In the genomic region with DNA sequence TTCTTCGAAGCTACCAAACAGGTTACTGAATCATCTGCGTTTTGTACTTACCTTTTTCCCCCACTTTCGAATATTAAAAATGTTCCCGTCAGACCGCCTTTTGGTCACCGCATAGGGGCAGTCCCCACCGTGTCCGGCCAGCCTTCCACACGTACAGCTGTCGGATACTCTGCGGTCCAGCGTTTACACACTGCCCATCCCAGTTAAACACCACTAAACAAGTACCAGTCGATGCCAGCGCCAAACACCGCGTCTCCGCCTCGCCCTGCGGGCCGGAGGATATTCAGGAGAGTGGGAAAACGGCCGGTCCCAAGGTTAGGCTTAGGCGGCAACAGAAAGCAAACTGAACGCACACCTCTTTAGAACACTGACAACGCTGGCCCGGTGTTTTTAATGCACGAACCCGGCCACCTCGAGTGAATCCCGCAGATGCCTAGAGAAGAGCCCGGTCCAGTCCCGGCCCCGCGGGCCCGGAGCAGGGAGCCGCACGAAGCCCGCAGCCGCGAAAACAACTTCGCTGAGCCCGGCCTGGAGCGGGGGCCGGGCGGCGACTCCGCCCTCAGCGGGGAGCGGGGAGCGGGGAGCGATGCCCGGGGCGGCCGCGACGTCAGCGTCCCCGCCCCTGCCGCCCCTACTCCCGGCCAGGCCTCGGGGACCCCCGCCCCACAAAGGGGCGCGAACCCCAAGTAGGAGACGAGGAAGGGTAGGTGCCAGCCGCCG, we compare ENCODE assay signal across 1 cellular context.
TF ChIP-seq lines count a peak whose summit lies in the region.

No MANE protein-coding gene starts in this region.

TF ChIP-seq in GM12878, 131 proteins besides CTCF, POLR2A, EP300 and RAD21:
- TF ChIP-seq RUNX3 (IDR thresholded peaks at IDR 0.05; ENCODE audit: low read length) (0 out of 2 replicates have a peak, but pooled peaks have one; percentile 23), DPF2 (IDR thresholded peaks at IDR 0.05) (peak; percentile 41; the same call in 1 of the 2 replicates), KAT2A (conservative IDR thresholded peaks at IDR 0.05; ENCODE audit: control insufficient read depth, low read depth, low read length) (no peak), LARP7 (IDR thresholded peaks at IDR 0.05) (0 out of 2 replicates have a peak, but pooled peaks have one; percentile 67), EED (IDR thresholded peaks at IDR 0.05; ENCODE audit: low read depth) (peak; percentile 48; the same call in 1 of the 2 replicates), NR2F1 (conservative IDR thresholded peaks at IDR 0.05) (0 out of 2 replicates have a peak, but pooled peaks have one; percentile 13), ZNF24 (IDR thresholded peaks at IDR 0.05) (0 out of 2 replicates have a peak, but pooled peaks have one; percentile 44), BACH1 (IDR thresholded peaks at IDR 0.05; ENCODE audit: borderline replicate concordance) (peak; percentile 61; the same call in 1 of the 2 replicates), IRF4 (IDR thresholded peaks at IDR 0.05; ENCODE audit: low read depth, low read length) (no peak)
- TF ChIP-seq, protein P1, sequence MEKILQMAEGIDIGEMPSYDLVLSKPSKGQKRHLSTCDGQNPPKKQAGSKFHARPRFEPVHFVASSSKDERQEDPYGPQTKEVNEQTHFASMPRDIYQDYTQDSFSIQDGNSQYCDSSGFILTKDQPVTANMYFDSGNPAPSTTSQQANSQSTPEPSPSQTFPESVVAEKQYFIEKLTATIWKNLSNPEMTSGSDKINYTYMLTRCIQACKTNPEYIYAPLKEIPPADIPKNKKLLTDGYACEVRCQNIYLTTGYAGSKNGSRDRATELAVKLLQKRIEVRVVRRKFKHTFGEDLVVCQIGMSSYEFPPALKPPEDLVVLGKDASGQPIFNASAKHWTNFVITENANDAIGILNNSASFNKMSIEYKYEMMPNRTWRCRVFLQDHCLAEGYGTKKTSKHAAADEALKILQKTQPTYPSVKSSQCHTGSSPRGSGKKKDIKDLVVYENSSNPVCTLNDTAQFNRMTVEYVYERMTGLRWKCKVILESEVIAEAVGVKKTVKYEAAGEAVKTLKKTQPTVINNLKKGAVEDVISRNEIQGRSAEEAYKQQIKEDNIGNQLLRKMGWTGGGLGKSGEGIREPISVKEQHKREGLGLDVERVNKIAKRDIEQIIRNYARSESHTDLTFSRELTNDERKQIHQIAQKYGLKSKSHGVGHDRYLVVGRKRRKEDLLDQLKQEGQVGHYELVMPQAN (conservative IDR thresholded peaks at IDR 0.05): peak; percentile 51; the same call in 1 of the 2 replicates
- TF ChIP-seq, protein P2, sequence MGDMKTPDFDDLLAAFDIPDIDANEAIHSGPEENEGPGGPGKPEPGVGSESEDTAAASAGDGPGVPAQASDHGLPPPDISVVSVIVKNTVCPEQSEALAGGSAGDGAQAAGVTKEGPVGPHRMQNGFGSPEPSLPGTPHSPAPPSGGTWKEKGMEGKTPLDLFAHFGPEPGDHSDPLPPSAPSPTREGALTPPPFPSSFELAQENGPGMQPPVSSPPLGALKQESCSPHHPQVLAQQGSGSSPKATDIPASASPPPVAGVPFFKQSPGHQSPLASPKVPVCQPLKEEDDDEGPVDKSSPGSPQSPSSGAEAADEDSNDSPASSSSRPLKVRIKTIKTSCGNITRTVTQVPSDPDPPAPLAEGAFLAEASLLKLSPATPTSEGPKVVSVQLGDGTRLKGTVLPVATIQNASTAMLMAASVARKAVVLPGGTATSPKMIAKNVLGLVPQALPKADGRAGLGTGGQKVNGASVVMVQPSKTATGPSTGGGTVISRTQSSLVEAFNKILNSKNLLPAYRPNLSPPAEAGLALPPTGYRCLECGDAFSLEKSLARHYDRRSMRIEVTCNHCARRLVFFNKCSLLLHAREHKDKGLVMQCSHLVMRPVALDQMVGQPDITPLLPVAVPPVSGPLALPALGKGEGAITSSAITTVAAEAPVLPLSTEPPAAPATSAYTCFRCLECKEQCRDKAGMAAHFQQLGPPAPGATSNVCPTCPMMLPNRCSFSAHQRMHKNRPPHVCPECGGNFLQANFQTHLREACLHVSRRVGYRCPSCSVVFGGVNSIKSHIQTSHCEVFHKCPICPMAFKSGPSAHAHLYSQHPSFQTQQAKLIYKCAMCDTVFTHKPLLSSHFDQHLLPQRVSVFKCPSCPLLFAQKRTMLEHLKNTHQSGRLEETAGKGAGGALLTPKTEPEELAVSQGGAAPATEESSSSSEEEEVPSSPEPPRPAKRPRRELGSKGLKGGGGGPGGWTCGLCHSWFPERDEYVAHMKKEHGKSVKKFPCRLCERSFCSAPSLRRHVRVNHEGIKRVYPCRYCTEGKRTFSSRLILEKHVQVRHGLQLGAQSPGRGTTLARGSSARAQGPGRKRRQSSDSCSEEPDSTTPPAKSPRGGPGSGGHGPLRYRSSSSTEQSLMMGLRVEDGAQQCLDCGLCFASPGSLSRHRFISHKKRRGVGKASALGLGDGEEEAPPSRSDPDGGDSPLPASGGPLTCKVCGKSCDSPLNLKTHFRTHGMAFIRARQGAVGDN (IDR thresholded peaks at IDR 0.05): 0 out of 2 replicates have a peak, but pooled peaks have one; percentile 42
- TF ChIP-seq, protein P3, sequence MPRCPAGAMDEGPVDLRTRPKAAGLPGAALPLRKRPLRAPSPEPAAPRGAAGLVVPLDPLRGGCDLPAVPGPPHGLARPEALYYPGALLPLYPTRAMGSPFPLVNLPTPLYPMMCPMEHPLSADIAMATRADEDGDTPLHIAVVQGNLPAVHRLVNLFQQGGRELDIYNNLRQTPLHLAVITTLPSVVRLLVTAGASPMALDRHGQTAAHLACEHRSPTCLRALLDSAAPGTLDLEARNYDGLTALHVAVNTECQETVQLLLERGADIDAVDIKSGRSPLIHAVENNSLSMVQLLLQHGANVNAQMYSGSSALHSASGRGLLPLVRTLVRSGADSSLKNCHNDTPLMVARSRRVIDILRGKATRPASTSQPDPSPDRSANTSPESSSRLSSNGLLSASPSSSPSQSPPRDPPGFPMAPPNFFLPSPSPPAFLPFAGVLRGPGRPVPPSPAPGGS (IDR thresholded peaks at IDR 0.05; ENCODE audit: borderline replicate concordance, insufficient read depth, low read depth, low read length, poor library complexity, severe bottlenecking): no peak
- TF ChIP-seq, protein P4, sequence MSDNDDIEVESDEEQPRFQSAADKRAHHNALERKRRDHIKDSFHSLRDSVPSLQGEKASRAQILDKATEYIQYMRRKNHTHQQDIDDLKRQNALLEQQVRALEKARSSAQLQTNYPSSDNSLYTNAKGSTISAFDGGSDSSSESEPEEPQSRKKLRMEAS (IDR thresholded peaks at IDR 0.05; ENCODE audit: low read depth, low read length): peak; percentile 6; the same call in 1 of the 2 replicates
